In the genomic region with DNA sequence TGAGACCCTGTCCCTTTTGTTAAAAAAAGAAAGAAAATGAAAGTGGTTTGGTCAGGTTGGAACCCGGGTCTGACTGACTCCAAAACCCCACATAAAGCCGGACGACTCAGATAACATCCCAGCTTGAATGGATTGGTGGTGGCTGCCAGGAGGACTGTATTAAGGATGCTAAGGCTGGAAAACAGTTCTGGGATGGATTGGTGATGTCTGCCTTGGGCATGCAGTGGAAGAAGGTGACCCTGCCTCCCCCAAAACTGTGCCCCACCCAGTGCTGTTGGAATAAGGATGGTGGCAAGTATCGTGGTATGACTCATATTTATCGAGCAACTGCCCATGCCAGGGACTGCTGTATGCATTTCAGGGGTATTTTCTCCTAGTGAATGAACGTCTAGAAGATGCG, we compare ENCODE assay signal across 25 cellular contexts. TPM values are rescaled to one million over a fixed set of nuclear protein-coding genes. Genes with fewer than 3 reads are reported as not detected.
A peak's percentile ranks its signal among the peaks of the same experiment; 100 is the strongest.
DNase-seq lines count a peak whose midpoint lies in the region; ATAC-seq and TF ChIP-seq lines count a peak whose summit lies in the region.
"Had no signal": no experiment of that assay in that cellular context is flagged by ENCODE, and none has a peak within 500 bp of the region (broad histone marks: within the 10 kb centered on the region; RNA-seq: fewer than 3 reads in every experiment).

No MANE protein-coding gene starts in this region.

- no peak for ATAC-seq in omental fat pad (ENCODE audit: low FRiP score)

- H3K36me3 Mint-ChIP-seq in HFFc6 (ENCODE audit: low read depth) = no peaks in the 10 kb centered on the region
- H3K36me3 Mint-ChIP-seq: CD14-positive monocyte; CD8-positive, alpha-beta memory T cell had no signal

- peaks cover 8% of the 10 kb centered on the region for H3K4me1 Mint-ChIP-seq in HFFc6 (ENCODE audit: low read depth)

- no peak overlapping the region for H3K27ac Mint-ChIP-seq in HFFc6
- H3K27ac Mint-ChIP-seq: CD14-positive monocyte had no signal

- DNase-seq in RKO (ENCODE audit: low spot score) (peak; percentile 16), fibroblast of mammary gland (ENCODE audit: low read depth) (peak; percentile 3), HFFc6 (no peak), omental fat pad (ENCODE audit: low spot score) (no peak)
- DNase-seq in activated naive CD4-positive, alpha-beta T cell treated with Interleukin-2 at 50 U/mL for 16 hours = no peak
- no peak for DNase-seq in stimulated activated CD4-positive, alpha-beta T cell treated with anti-CD3 and anti-CD28 coated beads, Interleukin-2, amount 100 ng/mL, for 24 hours
- DNase-seq: BE2C; CD8-positive, alpha-beta memory T cell; GM23248; NCI-H1092 treated with DMSO at 0.1 percent for 48 hours; NCI-H1436 treated with DMSO at 0.1 percent for 48 hours; NCI-H187 treated with DMSO at 0.1 percent for 48 hours; NCI-H446; NCI-H524 treated with DMSO at 0.1 percent for 48 hours; NCI-H774; PC-9; Right ventricle myocardium superior; RPMI8226; T-helper 2 cell had no signal

- no peaks in the 10 kb centered on the region for H3K36me3 ChIP-seq in HEK293 (ENCODE audit: control insufficient read depth in 2 of 2, insufficient read depth in 1 of 2, low read length in 2 of 2)
- H3K36me3 ChIP-seq: BE2C, HAP-1 had no signal

- H3K27me3 Mint-ChIP-seq in HFFc6 (ENCODE audit: insufficient read depth) = peaks cover 12% of the 10 kb centered on the region
- H3K27me3 Mint-ChIP-seq: CD8-positive, alpha-beta memory T cell; IgD-negative memory B cell had no signal

- POLR2A ChIA-PET in HEK293 (lab: Yijun Ruan, JAX) = no interaction called here

- TF ChIP-seq CTCF in HEK293 (tag by site-specific recombination; IDR thresholded peaks at IDR 0.05) = no peak
- no peak for TF ChIP-seq CTCF in fibroblast of mammary gland (conservative IDR thresholded peaks at IDR 0.05; ENCODE audit: control insufficient read depth, insufficient read depth, low read depth, low read length)
- TF ChIP-seq CTCF in HFFc6 (IDR thresholded peaks at IDR 0.05) = no peak
- TF ChIP-seq CTCF in omental fat pad (IDR thresholded peaks at IDR 0.05) = no peak

- CTCF ChIA-PET in HEK293 (lab: Yijun Ruan, JAX) = interaction anchor here (0.6 to 1.4 kb wide), 4 partner anchors 35 to 42 kb away, joined by 3 to 6 read pairs (median 3); no protein-coding TSS in a partner anchor

- H3K9me3 ChIP-seq in HEK293 (ENCODE audit: control insufficient read depth, insufficient read depth, low read depth, low read length) = no peaks in the 10 kb centered on the region
- H3K9me3 ChIP-seq: HAP-1, SJSA1 had no signal

- H3K4me3 ChIP-seq in HEK293 (ENCODE audit: low read depth, low read length) (no peak overlapping the region), fibroblast of mammary gland (ENCODE audit: control insufficient read depth, low read depth, low read length) (no peak overlapping the region)
- H3K4me3 ChIP-seq: GM23248, HAP-1, PC-9, SJSA1 had no signal

- H3K4me1 ChIP-seq in HEK293 (ENCODE audit: control insufficient read depth, insufficient read depth, low read length) = no peaks in the 10 kb centered on the region

- H3K9me3 Mint-ChIP-seq in HFFc6 = no peaks in the 10 kb centered on the region; the same call in 1 of the 2 replicates
- H3K9me3 Mint-ChIP-seq: CD8-positive, alpha-beta memory T cell; IgD-negative memory B cell had no signal

- H3K4me3 Mint-ChIP-seq in HFFc6 = no peak overlapping the region
- H3K4me3 Mint-ChIP-seq: CD14-positive monocyte had no signal

- H3K27ac ChIP-seq in HEK293 (ENCODE audit: extremely low read depth, low read depth, low read length) = no peak overlapping the region
- H3K27ac ChIP-seq: GM23248, HL-60, PC-9, SJSA1 had no signal

TF ChIP-seq in HEK293, 187 proteins besides CTCF, POLR2A, EP300 and RAD21:
- TF ChIP-seq ZNF23 (tag by site-specific recombination; IDR thresholded peaks at IDR 0.05; ENCODE audit: borderline replicate concordance) (peak; percentile 96), ZBTB17 (tag by site-specific recombination; IDR thresholded peaks at IDR 0.05) (peak; percentile 73), ZNF16 (tag by site-specific recombination; IDR thresholded peaks at IDR 0.05; ENCODE audit: low read depth) (no peak), ZNF302 (tag by site-specific recombination; IDR thresholded peaks at IDR 0.05; ENCODE audit: low read depth) (no peak)

RNA-seq across cellular contexts. Expression of a gene that starts 18.5 kb away (rescaled TPM):
- total RNA-seq in HFFc6 (2021; fragmentation: NEBNext Ultra II Directional; extraction: Animal tissue kit (Norgen Biotek cat#: 25700)) = 100 to 1,000 TPM; 102 to 115 (median 106) TPM
- 100 to 1,000 TPM in 3 of 4 donors, 10 to 100 TPM in 1; 70.0 to 141 (median 115) TPM for total RNA-seq in omental fat pad

RNA-seq across cellular contexts. Expression of a gene that starts 25.5 kb away (rescaled TPM):
- total RNA-seq in HFFc6 (2021; fragmentation: NEBNext Ultra II Directional; extraction: Animal tissue kit (Norgen Biotek cat#: 25700)) = 100 to 1,000 TPM in 1 of 6 experiments, 10 to 100 TPM in 5; 90.6 to 101 (median 95.2) TPM
- 10 to 100 TPM; 57.8 to 92.5 (median 69.0) TPM for total RNA-seq in omental fat pad

Comparison
In these comparisons a context has a peak if more than half of its experiments do, and no peak if none do; other contexts are left out.
1. DNase-seq: peak in RKO (single experiment) and fibroblast of mammary gland (single experiment); none in activated naive CD4-positive, alpha-beta T cell treated with Interleukin-2 at 50 U/mL for 16 hours (single experiment), HFFc6 (single experiment), omental fat pad (single experiment) and stimulated activated CD4-positive, alpha-beta T cell treated with anti-CD3 and anti-CD28 coated beads, Interleukin-2, amount 100 ng/mL, for 24 hours (0 of 2).